In genomic region chr5:16467363-16468219, GRCh38 we compare ENCODE assay signal across 8 cellular contexts. TPM values are rescaled to one million over a fixed set of nuclear protein-coding genes. Genes with fewer than 3 reads are reported as not detected.
DNase-seq lines count a peak whose midpoint lies in the region; ATAC-seq and TF ChIP-seq lines count a peak whose summit lies in the region.

No MANE protein-coding gene starts in this region.

- H3K36me3 Mint-ChIP-seq in CD8-positive, alpha-beta memory T cell: peaks cover 0 to 36% (median 3%) of the 10 kb centered on the region in 3 donors
- peaks cover 13 to 17% of the 10 kb centered on the region in 2 donors for H3K36me3 Mint-ChIP-seq in activated T-cell treated with anti-CD3 and anti-CD28 coated beads, Interleukin-2, amount 50 U/mL, for 72 hours (ENCODE audit: insufficient read depth in 2 of 2)

- DNase-seq in CD8-positive, alpha-beta memory T cell: no peak
- DNase-seq in activated T-cell treated with anti-CD3 and anti-CD28 coated beads, Interleukin-2, amount 50 U/mL, for 72 hours: peak; percentile 39 to 47
- DNase-seq in tibial nerve (ENCODE audit: low spot score in 2 of 2) (no peak), iPS-NIHi11 (ENCODE audit: low spot score) (no peak), NCI-H1930 (lab: John Stamatoyannopoulos, UW) (no peak)

- peaks cover 42% of the 10 kb centered on the region for H3K4me1 ChIP-seq in CD8-positive, alpha-beta memory T cell (ENCODE audit: insufficient read depth, low read length)
- H3K4me1 ChIP-seq in iPS-18a (ENCODE audit: control insufficient read depth, low read depth, low read length): peaks cover 4% of the 10 kb centered on the region
- peaks cover 0 to 50% (median 28%) of the 10 kb centered on the region in 4 donors for H3K4me1 ChIP-seq in tibial nerve

- CTCF ChIA-PET in CD8-positive, alpha-beta memory T cell (lab: Charles Lee): interaction anchor here (1.7 kb wide), 1 partner anchor 12 kb away, joined by 4 read pairs; no protein-coding TSS in a partner anchor

- no peaks in the 10 kb centered on the region for H3K27me3 ChIP-seq in CD8-positive, alpha-beta memory T cell (ENCODE audit: insufficient read depth, low read length, poor library complexity, severe bottlenecking)
- no peaks in the 10 kb centered on the region for H3K27me3 ChIP-seq in iPS-18a (ENCODE audit: control insufficient read depth, insufficient read depth, low read length)
- H3K27me3 ChIP-seq in tibial nerve: no peaks in the 10 kb centered on the region

- peaks cover 5% of the 10 kb centered on the region for H3K36me3 ChIP-seq in CD8-positive, alpha-beta memory T cell (ENCODE audit: insufficient read depth, low read length)
- H3K36me3 ChIP-seq in iPS-18a (ENCODE audit: control insufficient read depth, low read depth, low read length) (peaks cover 10% of the 10 kb centered on the region), tibial nerve (peaks cover 0 to 9% (median 0%) of the 10 kb centered on the region in 3 donors)

- TF ChIP-seq CTCF in tibial nerve (IDR thresholded peaks at IDR 0.05): no peak

- ATAC-seq in GM19438 (IDR thresholded peaks at IDR 0.05; ENCODE audit: low read depth, unreplicated experiment) (peak; percentile 43), HG03432 (IDR thresholded peaks at IDR 0.05; ENCODE audit: unreplicated experiment) (peak; percentile 73)
- ATAC-seq in activated T-cell treated with anti-CD3 and anti-CD28 coated beads, Interleukin-2, amount 50 U/mL, for 72 hours (replicated peaks in 1 of 2): peak; percentile 71 to 76

- H3K27ac ChIP-seq in CD8-positive, alpha-beta memory T cell (ENCODE audit: low read depth, low read length): no peak overlapping the region
- no peak overlapping the region for H3K27ac ChIP-seq in iPS-18a (ENCODE audit: low read length)
- no peak overlapping the region for H3K27ac ChIP-seq in tibial nerve

- peak overlapping the region; percentile 44 to 98 (median 92) for H3K27ac Mint-ChIP-seq in CD8-positive, alpha-beta memory T cell
- peak overlapping the region; percentile 93 for H3K27ac Mint-ChIP-seq in activated T-cell treated with anti-CD3 and anti-CD28 coated beads, Interleukin-2, amount 50 U/mL, for 72 hours

- no peak for TF ChIP-seq EP300 in tibial nerve (IDR thresholded peaks at IDR 0.05)

- H3K4me1 Mint-ChIP-seq in CD8-positive, alpha-beta memory T cell: peaks cover 62 to 91% (median 84%) of the 10 kb centered on the region in 3 donors
- H3K4me1 Mint-ChIP-seq in activated T-cell treated with anti-CD3 and anti-CD28 coated beads, Interleukin-2, amount 50 U/mL, for 72 hours (ENCODE audit: low read depth): peaks cover 57% of the 10 kb centered on the region

- H3K4me3 ChIP-seq in CD8-positive, alpha-beta memory T cell (ENCODE audit: low read length): no peak overlapping the region
- H3K4me3 ChIP-seq in iPS-18a (ENCODE audit: low read length): peak overlapping the region; percentile 4
- H3K4me3 ChIP-seq in tibial nerve: no peak overlapping the region

- no peaks in the 10 kb centered on the region for H3K9me3 ChIP-seq in CD8-positive, alpha-beta memory T cell (ENCODE audit: low read length)
- H3K9me3 ChIP-seq in iPS-18a (ENCODE audit: control insufficient read depth, low read depth, low read length): no peaks in the 10 kb centered on the region
- no peaks in the 10 kb centered on the region for H3K9me3 ChIP-seq in tibial nerve

- peaks cover 0 to 2% of the 10 kb centered on the region in 2 donors for H3K27me3 Mint-ChIP-seq in CD8-positive, alpha-beta memory T cell
- no peaks in the 10 kb centered on the region for H3K27me3 Mint-ChIP-seq in activated T-cell treated with anti-CD3 and anti-CD28 coated beads, Interleukin-2, amount 50 U/mL, for 72 hours (ENCODE audit: low read depth)

- POLR2A ChIA-PET in CD8-positive, alpha-beta memory T cell (lab: Charles Lee): no interaction called here

- H3K4me3 Mint-ChIP-seq in CD8-positive, alpha-beta memory T cell: peak overlapping the region; percentile 97 to 99 (median 98)
- peak overlapping the region; percentile 98 to 99 for H3K4me3 Mint-ChIP-seq in activated T-cell treated with anti-CD3 and anti-CD28 coated beads, Interleukin-2, amount 50 U/mL, for 72 hours

- WGBS in tibial nerve, 2 donors: 67 to 77% methylated on average over 3 of the region's 3 CpGs

- no peaks in the 10 kb centered on the region for H3K9me3 Mint-ChIP-seq in CD8-positive, alpha-beta memory T cell
- no peaks in the 10 kb centered on the region for H3K9me3 Mint-ChIP-seq in activated T-cell treated with anti-CD3 and anti-CD28 coated beads, Interleukin-2, amount 50 U/mL, for 72 hours

- no peak overlapping the region for H3K9ac ChIP-seq in iPS-18a (ENCODE audit: low read length)

- TF ChIP-seq POLR2A in tibial nerve (IDR thresholded peaks at IDR 0.05): no peak

RNA-seq across cellular contexts. Expression of gene ZNF622, which starts 2.0 kb away (rescaled TPM):
- 10 to 100 TPM; 45.1 to 45.9 TPM for total RNA-seq in CD8-positive, alpha-beta memory T cell
- polyA plus RNA-seq in CD8-positive, alpha-beta memory T cell: 54.9 TPM
- 10 to 100 TPM; 40.0 to 42.7 TPM for total RNA-seq in activated T-cell treated with anti-CD3 and anti-CD28 coated beads, Interleukin-2, amount 50 U/mL, for 72 hours
- 10 to 100 TPM; 16.6 to 26.4 (median 23.8) TPM for total RNA-seq in tibial nerve

Comparison
In these comparisons a context has a peak if more than half of its experiments do, and no peak if none do; other contexts are left out.
1. DNase-seq: peak in activated T-cell treated with anti-CD3 and anti-CD28 coated beads, Interleukin-2, amount 50 U/mL, for 72 hours (2 of 2); none in CD8-positive, alpha-beta memory T cell (0 of 5), tibial nerve (0 of 2), iPS-NIHi11 (single experiment) and NCI-H1930 (0 of 2).
2. Peak in every context shown above with its lines, with median percentiles within 50 percentile points of each other: ATAC-seq.